Comparison of ENCODE assay signal across 25 cellular contexts in genomic region chr12:22733756-22734155, GRCh38.
DNase-seq lines count a peak whose midpoint lies in the region; ATAC-seq and TF ChIP-seq lines count a peak whose summit lies in the region.
"Had no signal": no experiment of that assay in that cellular context is flagged by ENCODE, and none has a peak within 500 bp of the region (broad histone marks: within the 10 kb centered on the region; RNA-seq: fewer than 3 reads in every experiment).

No MANE protein-coding gene starts in this region.

- CTCF ChIA-PET in MCF 10A (lab: Yijun Ruan, JAX), result no interaction called here

- BruUV-seq in MCF 10A (replicated peaks; lab: Mats Ljungman, UMichigan), result no TSS peak

- no peaks in the 10 kb centered on the region for H3K27me3 Mint-ChIP-seq in mesothelial cell of epicardium (ENCODE audit: low read depth)
- H3K27me3 Mint-ChIP-seq in MCF 10A (ENCODE audit: insufficient read depth, unreplicated experiment), result no peaks in the 10 kb centered on the region
- H3K27me3 Mint-ChIP-seq: stimulated activated memory B cell treated with anti-CD40 and anti-IgM and Interleukin-4, amounts not matched to agents 10 μg/mL and 1 μg/mL and 100 μg/mL, for 72 hours had no signal

- intact Hi-C loops in MCF 10A (cut with micrococcal nuclease), result no loop called here

- H3K9me3 Mint-ChIP-seq in mesothelial cell of epicardium (no peaks in the 10 kb centered on the region), MCF 10A (ENCODE audit: unreplicated experiment) (no peaks in the 10 kb centered on the region)
- H3K9me3 Mint-ChIP-seq: neural progenitor cell; stimulated activated memory B cell treated with anti-CD40 and anti-IgM and Interleukin-4, amounts not matched to agents 10 μg/mL and 1 μg/mL and 100 μg/mL, for 72 hours had no signal

- TF ChIP-seq CTCF in mesothelial cell of epicardium (IDR thresholded peaks at IDR 0.05; ENCODE audit: unreplicated experiment) (no peak), MCF 10A (IDR thresholded peaks at IDR 0.05; ENCODE audit: unreplicated experiment) (no peak)

- H3K4me1 Mint-ChIP-seq in mesothelial cell of epicardium, result no peaks in the 10 kb centered on the region
- no peaks in the 10 kb centered on the region for H3K4me1 Mint-ChIP-seq in MCF 10A (ENCODE audit: insufficient read depth, unreplicated experiment)
- H3K4me1 Mint-ChIP-seq: stimulated activated memory B cell treated with anti-CD40 and anti-IgM and Interleukin-4, amounts not matched to agents 10 μg/mL and 1 μg/mL and 100 μg/mL, for 72 hours had no signal

- no peaks in the 10 kb centered on the region for H3K36me3 Mint-ChIP-seq in mesothelial cell of epicardium
- no peaks in the 10 kb centered on the region for H3K36me3 Mint-ChIP-seq in MCF 10A (ENCODE audit: insufficient read depth, unreplicated experiment)
- H3K36me3 Mint-ChIP-seq: neural progenitor cell; stimulated activated memory B cell treated with anti-CD40 and anti-IgM and Interleukin-4, amounts not matched to agents 10 μg/mL and 1 μg/mL and 100 μg/mL, for 72 hours had no signal

- POLR2A ChIA-PET in MCF 10A (lab: Yijun Ruan, JAX), result no interaction called here

- H3K4me3 Mint-ChIP-seq in mesothelial cell of epicardium (no peak overlapping the region), MCF 10A (ENCODE audit: unreplicated experiment) (no peak overlapping the region)
- H3K4me3 Mint-ChIP-seq: neural progenitor cell; stimulated activated memory B cell treated with anti-CD40 and anti-IgM and Interleukin-4, amounts not matched to agents 10 μg/mL and 1 μg/mL and 100 μg/mL, for 72 hours had no signal

- H3K27ac Mint-ChIP-seq in mesothelial cell of epicardium, result no peak overlapping the region
- H3K27ac Mint-ChIP-seq in MCF 10A (ENCODE audit: low read depth, unreplicated experiment), result no peak overlapping the region
- H3K27ac Mint-ChIP-seq: neural progenitor cell; stimulated activated memory B cell treated with anti-CD40 and anti-IgM and Interleukin-4, amounts not matched to agents 10 μg/mL and 1 μg/mL and 100 μg/mL, for 72 hours had no signal

- DNase-seq in AG08395 (ENCODE audit: low spot score), result peak; percentile 19
- DNase-seq in HT1080 (ENCODE audit: low read depth), result peak; percentile 22
- DNase-seq in RPMI8226, result peak; percentile 11
- peak; percentile 18 for DNase-seq in hepatic stellate cell (ENCODE audit: low spot score)
- DNase-seq in NCI-H1048 (lab: John Stamatoyannopoulos, UW), result no peak
- DNase-seq in mesothelial cell of epicardium (ENCODE audit: low spot score in 2 of 2, unreplicated experiment in 2 of 2), result no peak
- no peak for DNase-seq in MCF 10A (ENCODE audit: unreplicated experiment)
- DNase-seq: activated CD4-positive, alpha-beta T cell treated with anti-CD3 and anti-CD28 coated beads, Interleukin-2, amount 50 U/mL, for 48 hours; activated CD8-positive, alpha-beta memory T cell treated with anti-CD3 and anti-CD28 coated beads, Interleukin-2, amount 50 U/mL, for 48 hours; activated naive CD4-positive, alpha-beta T cell treated with anti-CD3 and anti-CD28 coated beads, Interleukin-2, amount 50 U/mL, for 16 hours; effector CD8-positive, alpha-beta T cell; erythroblast; gastrocnemius medialis; H7; hippocampal formation; NCI-H1105 treated with DMSO at 0.1 percent for 48 hours; NCI-H2081; NCI-H2227 treated with DMSO at 0.1 percent for 48 hours; Peyer's patch; right lobe of liver; stimulated activated CD4-positive, alpha-beta T cell treated with anti-CD3 and anti-CD28 coated beads, Interleukin-4, amount 100 ng/mL, for 4 hours; T-helper 1 cell had no signal

- no peak for ATAC-seq in HG03520 (IDR thresholded peaks at IDR 0.05; ENCODE audit: unreplicated experiment)
- ATAC-seq: gastrocnemius medialis; right lobe of liver; stimulated activated memory B cell treated with anti-CD40 and anti-IgM and Interleukin-4, amounts not matched to agents 10 μg/mL and 1 μg/mL and 100 μg/mL, for 72 hours had no signal

Comparison
In these comparisons a context has a peak if more than half of its experiments do, and no peak if none do; other contexts are left out.
1. DNase-seq: peak in AG08395 (single experiment), HT1080 (single experiment), RPMI8226 (single experiment) and hepatic stellate cell (single experiment); none in NCI-H1048 (single experiment), mesothelial cell of epicardium (0 of 2) and MCF 10A (single experiment).